1 cellular context compared by ENCODE assay signal in genomic region chr17:80029235-80029974, GRCh38.
TF ChIP-seq lines count a peak whose summit lies in the region.

No MANE protein-coding gene starts in this region.

TF ChIP-seq in GM23338, 12 proteins besides CTCF, POLR2A, EP300 and RAD21 (continued from another document):
- TF ChIP-seq ZNF462 (CRISPR knock-in tag; IDR thresholded peaks at IDR 0.05) (no peak), ZNF331 (CRISPR knock-in tag; IDR thresholded peaks at IDR 0.05; ENCODE audit: low read depth) (no peak), EZH2phosphoT487 (IDR thresholded peaks at IDR 0.05; ENCODE audit: unreplicated experiment) (no peak), REST (IDR thresholded peaks at IDR 0.05; ENCODE audit: unreplicated experiment) (no peak), ZNF114 (CRISPR knock-in tag; IDR thresholded peaks at IDR 0.05) (no peak), POLR2AphosphoS5 (IDR thresholded peaks at IDR 0.05; ENCODE audit: low read depth) (no peak), NANOG (IDR thresholded peaks at IDR 0.05; ENCODE audit: borderline replicate concordance) (no peak)
